In genomic region chr10:132551808-132552130, GRCh38 we compare ENCODE assay signal across 13 cellular contexts. TPM values are rescaled to one million over a fixed set of nuclear protein-coding genes. Genes with fewer than 3 reads are reported as not detected.
DNase-seq lines count a peak whose midpoint lies in the region; ATAC-seq and TF ChIP-seq lines count a peak whose summit lies in the region.
"Had no signal": no experiment of that assay in that cellular context is flagged by ENCODE, and none has a peak within 500 bp of the region (broad histone marks: within the 10 kb centered on the region; RNA-seq: fewer than 3 reads in every experiment).

No MANE protein-coding gene starts in this region.

- peak overlapping the region in 7 of 8 donors; percentile 32 to 95 (median 83) for H3K4me3 Mint-ChIP-seq in naive B cell

- peak; percentile 21 for ATAC-seq in GM18511 (IDR thresholded peaks at IDR 0.05; ENCODE audit: unreplicated experiment)
- ATAC-seq in GM21723 (IDR thresholded peaks at IDR 0.05; ENCODE audit: unreplicated experiment), result peak; percentile 27
- no peak for ATAC-seq in naive B cell (ENCODE audit: low read depth in 2 of 2)
- no peak for ATAC-seq in GM21526 (IDR thresholded peaks at IDR 0.05; ENCODE audit: low FRiP score, unreplicated experiment)

- TF ChIP-seq POLR2A in NB4 (IDR thresholded peaks at IDR 0.05; ENCODE audit: extremely low read depth, insufficient read length), result no peak

- H3K4me1 Mint-ChIP-seq in naive B cell, result peaks cover 38 to 50% (median 50%) of the 10 kb centered on the region in 3 donors

- no peak for TF ChIP-seq CTCF in NB4 (IDR thresholded peaks at IDR 0.05; ENCODE audit: low read depth, low read length)

- H3K9me3 Mint-ChIP-seq in naive B cell, result no peaks in the 10 kb centered on the region

- no peaks in the 10 kb centered on the region for H3K27me3 Mint-ChIP-seq in naive B cell

- H3K4me3 ChIP-seq in NB4 (ENCODE audit: low read depth, low read length), result peak overlapping the region; percentile 62
- H3K4me3 ChIP-seq: psoas muscle, tibial artery had no signal

- H3K27ac Mint-ChIP-seq in naive B cell, result peak overlapping the region in 5 of 6 donors; percentile 96 to 99 (median 98)

- DNase-seq in NB4 (ENCODE audit: low read depth), result no peak
- DNase-seq in naive B cell, result no peak
- DNase-seq in ureter (ENCODE audit: low spot score), result no peak
- DNase-seq in DMS153 treated with DMSO at 0.1 percent for 48 hours (lab: John Stamatoyannopoulos, UW; ENCODE audit: unreplicated experiment), result no peak
- DNase-seq in stimulated activated CD4-positive, alpha-beta T cell treated with anti-CD3 and anti-CD28 coated beads, Interleukin-2, amount 100 ng/mL, for 24 hours, result no peak
- DNase-seq: anterior cingulate cortex, DMS153, hypothalamus, psoas muscle had no signal

- no peaks in the 10 kb centered on the region for H3K36me3 Mint-ChIP-seq in naive B cell

RNA-seq across cellular contexts. Expression of gene INPP5A, which starts 14.2 kb away (rescaled TPM):
- 1 to 10 TPM; 1.3 to 6.7 (median 2.1) TPM for polyA plus RNA-seq in naive B cell (ENCODE audit: low read depth in 6 of 6)
- total RNA-seq in ureter, result 63.5 TPM

Comparison
In these comparisons a context has a peak if more than half of its experiments do, and no peak if none do; other contexts are left out.
1. ATAC-seq: peak in GM18511 (single experiment) and GM21723 (single experiment); none in naive B cell (0 of 2) and GM21526 (single experiment).